Comparison of ENCODE assay signal across 18 cellular contexts in the genomic region with DNA sequence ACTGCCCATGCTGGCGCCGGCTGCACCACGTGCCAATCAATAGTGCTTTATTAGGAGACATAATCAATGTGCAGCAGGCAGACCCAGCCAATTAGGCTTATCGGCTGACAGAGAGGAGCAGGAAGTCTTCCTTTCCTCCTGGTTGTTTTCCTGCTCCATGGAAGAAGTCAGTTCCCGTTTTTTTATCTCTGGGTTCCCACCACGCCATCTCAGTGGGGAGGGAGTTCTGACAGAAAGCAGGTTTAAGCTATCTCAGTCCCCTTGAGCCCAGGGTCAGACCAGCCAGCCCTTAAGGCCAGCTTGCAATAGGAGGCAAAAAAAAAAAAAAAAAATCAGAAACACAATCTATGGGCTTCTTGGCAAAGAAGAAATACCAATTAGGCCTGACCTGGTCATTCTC.
DNase-seq lines count a peak whose midpoint lies in the region; ATAC-seq and TF ChIP-seq lines count a peak whose summit lies in the region.
"Had no signal": no experiment of that assay in that cellular context is flagged by ENCODE, and none has a peak within 500 bp of the region (broad histone marks: within the 10 kb centered on the region; RNA-seq: fewer than 3 reads in every experiment).

No MANE protein-coding gene starts in this region.

- H3K4me3 ChIP-seq in SK-N-SH (ENCODE audit: low read depth in 2 of 2, low read length in 1 of 2) (no peak overlapping the region), vagina (no peak overlapping the region), stomach (no peak overlapping the region)
- H3K4me3 ChIP-seq: A549 had no signal

- H3K36me3 ChIP-seq in SK-N-SH (replicated peaks in 1 of 2; ENCODE audit: control insufficient read depth in 1 of 2, insufficient read depth in 2 of 2, low read length in 1 of 2) (no peaks in the 10 kb centered on the region), vagina (no peaks in the 10 kb centered on the region), stomach (no peaks in the 10 kb centered on the region)

- H3K4me1 ChIP-seq in SK-N-SH (ENCODE audit: control insufficient read depth in 1 of 2, insufficient read depth in 2 of 2, low read depth in 1 of 2, low read length in 1 of 2) = peaks cover 0 to 18% of the 10 kb centered on the region in 2 experiments; a peak in 1 of 4 replicates
- H3K4me1 ChIP-seq in vagina = no peaks in the 10 kb centered on the region
- no peaks in the 10 kb centered on the region for H3K4me1 ChIP-seq in stomach
- H3K4me1 ChIP-seq: A549 had no signal

- DNase-seq in SK-N-SH = peak; percentile 14
- peak; percentile 31 for DNase-seq in endothelial cell (ENCODE audit: low spot score)
- no peak for DNase-seq in mesothelial cell of epicardium (ENCODE audit: low spot score in 2 of 2, unreplicated experiment in 2 of 2)
- peak; percentile 28 to 32 for DNase-seq in vagina (ENCODE audit: extremely low spot score in 2 of 2)
- no peak for DNase-seq in stomach
- no peak for DNase-seq in HEK293T (ENCODE audit: extremely low spot score)
- DNase-seq: AML-193; Calu3; CD4-positive, alpha-beta T cell; DMS53; DND-41; EL; H9 had no signal

- no peak overlapping the region for H3K4me3 Mint-ChIP-seq in endothelial cell (ENCODE audit: unreplicated experiment)
- no peak overlapping the region for H3K4me3 Mint-ChIP-seq in mesothelial cell of epicardium
- H3K4me3 Mint-ChIP-seq: CD4-positive, alpha-beta T cell; H9 had no signal

- H3K4me1 Mint-ChIP-seq in endothelial cell (ENCODE audit: unreplicated experiment) = peaks cover 37% of the 10 kb centered on the region
- peaks cover 25% of the 10 kb centered on the region for H3K4me1 Mint-ChIP-seq in mesothelial cell of epicardium

- ATAC-seq in SK-N-SH treated with all-trans-retinoic acid at 6 μM for 48 hours (no peak), HG03520 (IDR thresholded peaks at IDR 0.05; ENCODE audit: unreplicated experiment) (no peak)
- ATAC-seq: A549 had no signal

- no peaks in the 10 kb centered on the region for H4K20me1 ChIP-seq in SK-N-SH (ENCODE audit: insufficient read depth)

- no peaks in the 10 kb centered on the region for H3K9me2 ChIP-seq in SK-N-SH

- H3K27me3 Mint-ChIP-seq in endothelial cell (ENCODE audit: unreplicated experiment) = no peaks in the 10 kb centered on the region
- H3K27me3 Mint-ChIP-seq in mesothelial cell of epicardium (ENCODE audit: low read depth) = peaks cover 6% of the 10 kb centered on the region

- TF ChIP-seq CTCF in SK-N-SH (IDR thresholded peaks at IDR 0.05) (no peak), endothelial cell (IDR thresholded peaks at IDR 0.05; ENCODE audit: unreplicated experiment) (no peak), mesothelial cell of epicardium (IDR thresholded peaks at IDR 0.05; ENCODE audit: unreplicated experiment) (no peak), vagina (IDR thresholded peaks at IDR 0.05) (no peak), stomach (IDR thresholded peaks at IDR 0.05) (no peak)

- TF ChIP-seq EP300 in SK-N-SH (IDR thresholded peaks at IDR 0.05; ENCODE audit: borderline replicate concordance in 1 of 2, low read depth in 1 of 2, low read length in 1 of 2) (no peak), stomach (IDR thresholded peaks at IDR 0.05) (no peak)

- no peak overlapping the region for H3K4me2 ChIP-seq in SK-N-SH
- H3K4me2 ChIP-seq: A549 had no signal

- no peaks in the 10 kb centered on the region for H3F3A ChIP-seq in SK-N-SH (replicated peaks; ENCODE audit: insufficient read depth)

- CTCF ChIA-PET in SK-N-SH (lab: Yijun Ruan, JAX) (no interaction called here), HEK293T (lab: Yijun Ruan, JAX) (no interaction called here)

- H3K9me3 ChIP-seq in SK-N-SH = no peaks in the 10 kb centered on the region
- H3K9me3 ChIP-seq in vagina = no peaks in the 10 kb centered on the region
- peaks cover 0 to 5% (median 0%) of the 10 kb centered on the region in 4 donors for H3K9me3 ChIP-seq in stomach
- H3K9me3 ChIP-seq: A549 had no signal

- POLR2A ChIA-PET in SK-N-SH (lab: Yijun Ruan, JAX) (no interaction called here), HEK293T (lab: Yijun Ruan, JAX) (no interaction called here)

- no peak for TF ChIP-seq POLR2A in vagina (IDR thresholded peaks at IDR 0.05)
- no peak for TF ChIP-seq POLR2A in stomach (IDR thresholded peaks at IDR 0.05)

- H3K9me3 Mint-ChIP-seq in endothelial cell (ENCODE audit: unreplicated experiment) (no peaks in the 10 kb centered on the region), mesothelial cell of epicardium (peaks cover 25% of the 10 kb centered on the region)

- WGBS in SK-N-SH (ENCODE audit: low lambda C conversion rate) = 37% methylated on average over 6 of the region's 6 CpGs
- WGBS in stomach, 5 donors = 52 to 59% (median 55%) methylated on average over 6 of the region's 6 CpGs

- intact Hi-C loops in vagina (cut with DNase I) = no loop called here
- intact Hi-C loops in stomach (cut with DNase I; ENCODE audit: low total_unique reads) = no loop called here

- H3K9ac ChIP-seq in SK-N-SH = no peak overlapping the region

- H2AFZ ChIP-seq in SK-N-SH (ENCODE audit: low read depth) = no peak overlapping the region

- H3K27ac Mint-ChIP-seq in endothelial cell (ENCODE audit: unreplicated experiment) (peak overlapping the region; percentile 68), mesothelial cell of epicardium (peak overlapping the region; percentile 54)
- H3K27ac Mint-ChIP-seq: CD4-positive, alpha-beta T cell; H9 had no signal

- H3K27ac ChIP-seq in SK-N-SH (ENCODE audit: low read depth in 2 of 2, low read length in 1 of 2) = peak overlapping the region in 1 of 2 experiments; percentile 28; a peak in 1 of 4 replicates
- H3K27ac ChIP-seq in vagina = no peak overlapping the region
- H3K27ac ChIP-seq in stomach = no peak overlapping the region
- H3K27ac ChIP-seq: 22Rv1, A549, C4-2B had no signal

- H3K36me3 Mint-ChIP-seq in endothelial cell (ENCODE audit: low read depth, unreplicated experiment) = no peaks in the 10 kb centered on the region
- peaks cover 3% of the 10 kb centered on the region for H3K36me3 Mint-ChIP-seq in mesothelial cell of epicardium

- H3K27me3 ChIP-seq in SK-N-SH (ENCODE audit: insufficient read depth) = no peaks in the 10 kb centered on the region
- H3K27me3 ChIP-seq in vagina = no peaks in the 10 kb centered on the region
- H3K27me3 ChIP-seq in stomach = peaks cover 0 to 8% (median 0%) of the 10 kb centered on the region in 3 donors

- no peaks in the 10 kb centered on the region for H3K79me2 ChIP-seq in SK-N-SH (ENCODE audit: insufficient read depth)

- no peak for TF ChIP-seq RAD21 in SK-N-SH (IDR thresholded peaks at IDR 0.05; ENCODE audit: low read length)

TF ChIP-seq in SK-N-SH, 30 proteins besides CTCF, POLR2A, EP300 and RAD21 (continues in another document):
- TF ChIP-seq MXI1 (IDR thresholded peaks at IDR 0.05; ENCODE audit: low read depth, low read length) (no peak), TEAD4 (IDR thresholded peaks at IDR 0.05; ENCODE audit: borderline replicate concordance, insufficient read depth) (no peak), RCOR1 (IDR thresholded peaks at IDR 0.05; ENCODE audit: low read length) (no peak)
- TF ChIP-seq, protein P1, sequence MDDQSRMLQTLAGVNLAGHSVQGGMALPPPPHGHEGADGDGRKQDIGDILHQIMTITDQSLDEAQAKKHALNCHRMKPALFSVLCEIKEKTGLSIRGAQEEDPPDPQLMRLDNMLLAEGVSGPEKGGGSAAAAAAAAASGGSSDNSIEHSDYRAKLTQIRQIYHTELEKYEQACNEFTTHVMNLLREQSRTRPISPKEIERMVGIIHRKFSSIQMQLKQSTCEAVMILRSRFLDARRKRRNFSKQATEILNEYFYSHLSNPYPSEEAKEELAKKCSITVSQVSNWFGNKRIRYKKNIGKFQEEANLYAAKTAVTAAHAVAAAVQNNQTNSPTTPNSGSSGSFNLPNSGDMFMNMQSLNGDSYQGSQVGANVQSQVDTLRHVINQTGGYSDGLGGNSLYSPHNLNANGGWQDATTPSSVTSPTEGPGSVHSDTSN (IDR thresholded peaks at IDR 0.05) = no peak

TF ChIP-seq in SK-N-SH treated with all-trans-retinoic acid at 6 μM for 48 hours, 23 proteins besides CTCF, POLR2A, EP300 and RAD21 (continues in another document):
- TF ChIP-seq ZFP30 (CRISPR knock-in tag; IDR thresholded peaks at IDR 0.05) (no peak), SNAI2 (CRISPR knock-in tag; IDR thresholded peaks at IDR 0.05) (no peak)
- TF ChIP-seq, protein P2, sequence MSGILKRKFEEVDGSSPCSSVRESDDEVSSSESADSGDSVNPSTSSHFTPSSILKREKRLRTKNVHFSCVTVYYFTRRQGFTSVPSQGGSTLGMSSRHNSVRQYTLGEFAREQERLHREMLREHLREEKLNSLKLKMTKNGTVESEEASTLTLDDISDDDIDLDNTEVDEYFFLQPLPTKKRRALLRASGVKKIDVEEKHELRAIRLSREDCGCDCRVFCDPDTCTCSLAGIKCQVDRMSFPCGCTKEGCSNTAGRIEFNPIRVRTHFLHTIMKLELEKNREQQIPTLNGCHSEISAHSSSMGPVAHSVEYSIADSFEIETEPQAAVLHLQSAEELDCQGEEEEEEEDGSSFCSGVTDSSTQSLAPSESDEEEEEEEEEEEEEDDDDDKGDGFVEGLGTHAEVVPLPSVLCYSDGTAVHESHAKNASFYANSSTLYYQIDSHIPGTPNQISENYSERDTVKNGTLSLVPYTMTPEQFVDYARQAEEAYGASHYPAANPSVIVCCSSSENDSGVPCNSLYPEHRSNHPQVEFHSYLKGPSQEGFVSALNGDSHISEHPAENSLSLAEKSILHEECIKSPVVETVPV (CRISPR knock-in tag; IDR thresholded peaks at IDR 0.05) = no peak

TF ChIP-seq in HEK293T, 16 proteins besides CTCF, POLR2A, EP300 and RAD21:
- TF ChIP-seq FOXA1 (IDR thresholded peaks at IDR 0.05) = no peak
- no peak for TF ChIP-seq HDGF (IDR thresholded peaks at IDR 0.05; ENCODE audit: borderline replicate concordance)
- TF ChIP-seq FOXK2 (IDR thresholded peaks at IDR 0.05) = no peak
- TF ChIP-seq LEF1 (IDR thresholded peaks at IDR 0.05; ENCODE audit: borderline replicate concordance) = no peak
- TF ChIP-seq L3MBTL2 (conservative IDR thresholded peaks at IDR 0.05) = no peak
- no peak for TF ChIP-seq ELF4 (IDR thresholded peaks at IDR 0.05)
- TF ChIP-seq CTBP1 (IDR thresholded peaks at IDR 0.05; ENCODE audit: borderline replicate concordance) = no peak
- TF ChIP-seq, protein P3, sequence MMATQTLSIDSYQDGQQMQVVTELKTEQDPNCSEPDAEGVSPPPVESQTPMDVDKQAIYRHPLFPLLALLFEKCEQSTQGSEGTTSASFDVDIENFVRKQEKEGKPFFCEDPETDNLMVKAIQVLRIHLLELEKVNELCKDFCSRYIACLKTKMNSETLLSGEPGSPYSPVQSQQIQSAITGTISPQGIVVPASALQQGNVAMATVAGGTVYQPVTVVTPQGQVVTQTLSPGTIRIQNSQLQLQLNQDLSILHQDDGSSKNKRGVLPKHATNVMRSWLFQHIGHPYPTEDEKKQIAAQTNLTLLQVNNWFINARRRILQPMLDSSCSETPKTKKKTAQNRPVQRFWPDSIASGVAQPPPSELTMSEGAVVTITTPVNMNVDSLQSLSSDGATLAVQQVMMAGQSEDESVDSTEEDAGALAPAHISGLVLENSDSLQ (IDR thresholded peaks at IDR 0.05) = no peak
- TF ChIP-seq FOXM1 (IDR thresholded peaks at IDR 0.05; ENCODE audit: borderline replicate concordance) = no peak
- no peak for TF ChIP-seq ARNT (IDR thresholded peaks at IDR 0.05)

Comparison
In these comparisons a context has a peak if more than half of its experiments do, and no peak if none do; other contexts are left out.
1. DNase-seq: peak in SK-N-SH (single experiment), endothelial cell (single experiment) and vagina (2 of 2); none in mesothelial cell of epicardium (0 of 2), stomach (single experiment) and HEK293T (single experiment).